Comparison of ENCODE assay signal across 19 cellular contexts in genomic region chr13:97548138-97548537, GRCh38.
DNase-seq lines count a peak whose midpoint lies in the region; ATAC-seq lines count a peak whose summit lies in the region.
"Had no signal": no experiment of that assay in that cellular context is flagged by ENCODE, and none has a peak within 500 bp of the region (broad histone marks: within the 10 kb centered on the region; RNA-seq: fewer than 3 reads in every experiment).

No MANE protein-coding gene starts in this region.

- peaks cover 4% of the 10 kb centered on the region for H3K27me3 Mint-ChIP-seq in memory B cell
- H3K27me3 Mint-ChIP-seq in activated CD4-positive, alpha-beta T cell treated with anti-CD3 and anti-CD28 coated beads, Interleukin-2, amount 10 ng/mL, durations not matched to agents 24 days and 14 days, result no peaks in the 10 kb centered on the region

- H3K27ac Mint-ChIP-seq in memory B cell, result no peak overlapping the region
- H3K27ac Mint-ChIP-seq in activated CD4-positive, alpha-beta T cell treated with anti-CD3 and anti-CD28 coated beads, Interleukin-2, amount 10 ng/mL, durations not matched to agents 24 days and 14 days, result no peak overlapping the region
- H3K27ac Mint-ChIP-seq: activated CD4-positive, alpha-beta T cell treated with anti-CD3 and anti-CD28 coated beads for 36 hours; natural killer cell treated with Interleukin-12 subunit alpha and Interleukin-12 subunit beta and Interleukin-15 and Interleukin-18, amount 100 ng/mL, for 72 hours had no signal

- H3K4me3 Mint-ChIP-seq in memory B cell, result no peak overlapping the region
- H3K4me3 Mint-ChIP-seq in activated CD4-positive, alpha-beta T cell treated with anti-CD3 and anti-CD28 coated beads, Interleukin-2, amount 10 ng/mL, durations not matched to agents 24 days and 14 days, result no peak overlapping the region
- H3K4me3 Mint-ChIP-seq: activated CD4-positive, alpha-beta T cell treated with anti-CD3 and anti-CD28 coated beads for 36 hours; natural killer cell treated with Interleukin-12 subunit alpha and Interleukin-12 subunit beta and Interleukin-15 and Interleukin-18, amount 100 ng/mL, for 72 hours had no signal

- DNase-seq in memory B cell (ENCODE audit: low spot score in 2 of 2), result no peak
- no peak for DNase-seq in activated CD4-positive, alpha-beta T cell treated with anti-CD3 and anti-CD28 coated beads, Interleukin-2, amount 10 ng/mL, durations not matched to agents 24 days and 14 days
- DNase-seq in stimulated activated CD4-positive, alpha-beta T cell treated with anti-CD3 and anti-CD28 coated beads, Interleukin-4, amount 100 ng/mL, for 24 hours, result no peak
- no peak for DNase-seq in NCI-H82 (lab: John Stamatoyannopoulos, UW)
- DNase-seq: activated CD4-positive, alpha-beta T cell treated with anti-CD3 and anti-CD28 coated beads for 36 hours; activated CD8-positive, alpha-beta memory T cell treated with anti-CD3 and anti-CD28 coated beads, Interleukin-2, amount 50 U/mL, for 4 hours; activated gamma-delta T cell treated with Interleukin-2 at 50 U/mL for 16 hours; Caco-2; gastrocnemius medialis; KBM-7; NCI-H1048; SHP77 treated with DMSO at 0.1 percent for 48 hours; stomach; T1000 had no signal

- no peaks in the 10 kb centered on the region for H3K9me3 Mint-ChIP-seq in memory B cell
- H3K9me3 Mint-ChIP-seq in activated CD4-positive, alpha-beta T cell treated with anti-CD3 and anti-CD28 coated beads, Interleukin-2, amount 10 ng/mL, durations not matched to agents 24 days and 14 days, result no peaks in the 10 kb centered on the region
- H3K9me3 Mint-ChIP-seq: natural killer cell treated with Interleukin-12 subunit alpha and Interleukin-12 subunit beta and Interleukin-15 and Interleukin-18, amount 100 ng/mL, for 72 hours had no signal

- H3K36me3 Mint-ChIP-seq in memory B cell, result no peaks in the 10 kb centered on the region
- no peaks in the 10 kb centered on the region for H3K36me3 Mint-ChIP-seq in activated CD4-positive, alpha-beta T cell treated with anti-CD3 and anti-CD28 coated beads, Interleukin-2, amount 10 ng/mL, durations not matched to agents 24 days and 14 days (ENCODE audit: low read depth)
- H3K36me3 Mint-ChIP-seq: natural killer cell treated with Interleukin-12 subunit alpha and Interleukin-12 subunit beta and Interleukin-15 and Interleukin-18, amount 100 ng/mL, for 72 hours had no signal

- intact Hi-C loops in activated CD4-positive, alpha-beta T cell treated with anti-CD3 and anti-CD28 coated beads, Interleukin-2, amount 10 ng/mL, durations not matched to agents 24 days and 14 days (cut with micrococcal nuclease), result no loop called here

- H3K4me1 Mint-ChIP-seq in memory B cell, result peaks cover 2% of the 10 kb centered on the region
- H3K4me1 Mint-ChIP-seq in activated CD4-positive, alpha-beta T cell treated with anti-CD3 and anti-CD28 coated beads, Interleukin-2, amount 10 ng/mL, durations not matched to agents 24 days and 14 days, result no peaks in the 10 kb centered on the region
- H3K4me1 Mint-ChIP-seq: activated CD4-positive, alpha-beta T cell treated with anti-CD3 and anti-CD28 coated beads for 36 hours had no signal

- ATAC-seq in GM18508 (IDR thresholded peaks at IDR 0.05; ENCODE audit: insufficient read depth, unreplicated experiment) (peak; percentile 51), GM21390 (IDR thresholded peaks at IDR 0.05; ENCODE audit: unreplicated experiment) (peak; percentile 82), HG03103 (IDR thresholded peaks at IDR 0.05; ENCODE audit: low read depth, unreplicated experiment) (peak; percentile 61), memory B cell (ENCODE audit: low read depth) (peak; percentile 46), HG03175 (IDR thresholded peaks at IDR 0.05; ENCODE audit: unreplicated experiment) (no peak)
- ATAC-seq: activated CD4-positive, alpha-beta T cell treated with anti-CD3 and anti-CD28 coated beads for 36 hours; gastrocnemius medialis; natural killer cell treated with Interleukin-12 subunit alpha and Interleukin-12 subunit beta and Interleukin-15 and Interleukin-18, amount 100 ng/mL, for 72 hours had no signal
